ENCODE assay signal across 28 cellular contexts in the genomic region with DNA sequence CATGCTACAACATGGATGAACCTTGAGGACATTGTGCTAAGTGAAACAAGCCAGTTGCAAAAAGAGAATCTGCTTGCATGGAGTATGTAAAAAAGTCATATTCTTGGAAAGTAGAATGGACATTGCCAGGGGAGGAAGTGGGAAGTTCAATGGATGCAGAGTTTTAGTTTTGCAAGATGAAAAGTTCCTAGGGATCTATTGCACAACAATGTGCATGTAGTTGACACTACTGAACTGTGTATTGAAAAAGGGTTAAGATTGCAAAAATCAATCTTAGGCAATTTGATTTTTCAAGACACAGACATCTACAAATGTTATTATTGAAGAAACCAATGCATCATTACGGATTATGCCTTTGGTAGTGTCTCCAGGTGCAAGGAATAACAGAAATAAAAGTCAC.
"Had no signal": no experiment of that assay in that cellular context is flagged by ENCODE, and none has a peak within 500 bp of the region (broad histone marks: within the 10 kb centered on the region; RNA-seq: fewer than 3 reads in every experiment).

No MANE protein-coding gene starts in this region.

- DNase-seq: natural killer cell; occipital lobe; ovary; posterior cingulate gyrus; psoas muscle; right cardiac atrium; spleen; stimulated activated CD4-positive, alpha-beta T cell treated with anti-CD3 and anti-CD28 coated beads, Interleukin-12 subunit alpha, Interleukin-12 subunit beta, amount 100 ng/mL, for 4 hours; stimulated activated CD4-positive, alpha-beta T cell treated with anti-CD3 and anti-CD28 coated beads, Interleukin-1b, Interleukin-23, amount 100 ng/mL, for 48 hours; stimulated activated CD4-positive, alpha-beta T cell treated with anti-CD3 and anti-CD28 coated beads, Interleukin-4, amount 100 ng/mL, for 1 hour; stimulated activated CD4-positive, alpha-beta T cell treated with anti-CD3 and anti-CD28 coated beads, Interleukin-4, amount 100 ng/mL, for 4 hours; stimulated activated CD8-positive, alpha-beta memory T cell treated with anti-CD3 and anti-CD28 coated beads, Interleukin-4, amount 100 ng/mL, for 48 hours; stimulated activated naive CD4-positive, alpha-beta T cell; stimulated activated naive CD8-positive, alpha-beta T cell treated with anti-CD3 and anti-CD28 coated beads, Interleukin-15, amount 100 ng/mL, for 72 hours; stimulated activated naive CD8-positive, alpha-beta T cell treated with anti-CD3 and anti-CD28 coated beads, Interleukin-15, Interleukin-2, amounts not matched to agents 100 U/mL and 50 U/mL, for 24 hours; substantia nigra; testis; tibial artery; transverse colon; upper lobe of right lung; uterus had no signal

- H3K4me2 ChIP-seq: neural progenitor cell, smooth muscle cell had no signal

- H2AFZ ChIP-seq: neural progenitor cell, parathyroid adenoma had no signal

- H3K9me3 ChIP-seq: ovary, psoas muscle, spleen, suprapubic skin, testis, tibial artery, transverse colon, upper lobe of right lung, uterus had no signal

- ATAC-seq: natural killer cell; psoas muscle; right cardiac atrium; sciatic nerve; stimulated activated memory B cell treated with anti-CD40 and anti-IgM and Interleukin-4, amounts not matched to agents 10 μg/mL and 1 μg/mL and 100 μg/mL, for 72 hours; stimulated activated naive CD8-positive, alpha-beta T cell treated with anti-CD3 and anti-CD28 coated beads, Interleukin-15, amount 100 ng/mL, for 72 hours; stimulated activated naive CD8-positive, alpha-beta T cell treated with anti-CD3 and anti-CD28 coated beads, Interleukin-15, Interleukin-2, amounts not matched to agents 100 U/mL and 50 U/mL, for 24 hours; upper lobe of right lung had no signal

- H3K4me3 ChIP-seq: neural progenitor cell, ovary, psoas muscle, skin epidermis, smooth muscle cell, spleen, suprapubic skin, testis, tibial artery, transverse colon, upper lobe of right lung, uterus had no signal

- H3K9ac ChIP-seq: neural progenitor cell, parathyroid adenoma had no signal

- H3K4me1 ChIP-seq: neural progenitor cell, parathyroid adenoma, psoas muscle, spleen, suprapubic skin, testis, tibial artery, transverse colon, upper lobe of right lung, uterus had no signal

- H3K27ac ChIP-seq: neural progenitor cell, ovary, parathyroid adenoma, psoas muscle, skin epidermis, spleen, suprapubic skin, testis, tibial artery, transverse colon, upper lobe of right lung, uterus had no signal

- H3K36me3 ChIP-seq: neural progenitor cell, ovary, spleen, suprapubic skin, tibial artery, transverse colon, upper lobe of right lung, uterus had no signal

- H3K79me2 ChIP-seq: parathyroid adenoma had no signal

- H3K27me3 ChIP-seq: neural progenitor cell, ovary, suprapubic skin, testis, tibial artery, transverse colon, upper lobe of right lung, uterus had no signal
